ENCODE assay signal across 8 cellular contexts in genomic region chr19:10717054-10717355, GRCh38. TPM values are rescaled to one million over a fixed set of nuclear protein-coding genes. Genes with fewer than 3 reads are reported as not detected.
DNase-seq lines count a peak whose midpoint lies in the region; ATAC-seq and TF ChIP-seq lines count a peak whose summit lies in the region.

No MANE protein-coding gene starts in this region.

- H3K4me3 Mint-ChIP-seq in Caco-2 (ENCODE audit: unreplicated experiment) = peak overlapping the region; percentile 48
- peak overlapping the region; percentile 89 for H3K4me3 Mint-ChIP-seq in endothelial cell (ENCODE audit: unreplicated experiment)
- H3K4me3 Mint-ChIP-seq in osteocyte (ENCODE audit: unreplicated experiment) = peak overlapping the region; percentile 24

- CTCF ChIA-PET in Caco-2 (lab: Charles Lee) (interaction anchor here (0.6 to 1.9 kb wide), 16 partner anchors 10 to 642 kb away, joined by 3 to 20 read pairs (median 4); partner anchors contain the start of genes LDLR, QTRT1 and TMED1), OCI-LY7 (lab: Charles Lee; ENCODE audit: unreplicated experiment) (interaction anchor here (1.0 to 1.6 kb wide), 3 partner anchors 60 to 147 kb away, joined by 4 to 7 read pairs (median 4); no protein-coding TSS in a partner anchor)

- peaks cover 38% of the 10 kb centered on the region for H3K79me2 ChIP-seq in OCI-LY7 (ENCODE audit: insufficient read depth, low read depth, low read length)

- peak overlapping the region; percentile 53 for H3K27ac Mint-ChIP-seq in Caco-2 (ENCODE audit: unreplicated experiment)
- no peak overlapping the region for H3K27ac Mint-ChIP-seq in endothelial cell (ENCODE audit: unreplicated experiment)
- H3K27ac Mint-ChIP-seq in osteocyte (ENCODE audit: unreplicated experiment) = peak overlapping the region; percentile 78

- TF ChIP-seq CTCF in Caco-2 (IDR thresholded peaks at IDR 0.05; ENCODE audit: insufficient read depth in 1 of 2, low read depth in 1 of 2, low read length in 1 of 2, severe bottlenecking in 1 of 2, unreplicated experiment in 1 of 2) = no peak
- TF ChIP-seq CTCF in OCI-LY7 (conservative IDR thresholded peaks at IDR 0.05; ENCODE audit: low read length) = no peak
- no peak for TF ChIP-seq CTCF in endothelial cell (IDR thresholded peaks at IDR 0.05; ENCODE audit: unreplicated experiment)
- no peak for TF ChIP-seq CTCF in osteocyte (IDR thresholded peaks at IDR 0.05)

- no peak overlapping the region for H3K27ac ChIP-seq in OCI-LY7 (ENCODE audit: low read depth, low read length, poor library complexity, severe bottlenecking)

- H3K9me3 ChIP-seq in Caco-2 (no peaks in the 10 kb centered on the region), OCI-LY7 (ENCODE audit: low read length) (no peaks in the 10 kb centered on the region)

- H3K36me3 ChIP-seq in Caco-2 (ENCODE audit: control insufficient read depth, insufficient read depth, low read length) = peaks cover 2% of the 10 kb centered on the region; the same call in 1 of the 2 replicates
- peaks cover 29% of the 10 kb centered on the region for H3K36me3 ChIP-seq in OCI-LY7 (ENCODE audit: insufficient read depth, low read length)

- peak overlapping the region; percentile 33; the same call in 1 of the 2 replicates for H3K4me2 ChIP-seq in OCI-LY7 (ENCODE audit: low read length)

- peaks cover 8% of the 10 kb centered on the region for H3K4me1 Mint-ChIP-seq in Caco-2 (ENCODE audit: low read depth, unreplicated experiment)
- H3K4me1 Mint-ChIP-seq in endothelial cell (ENCODE audit: unreplicated experiment) = peaks cover 8% of the 10 kb centered on the region
- H3K4me1 Mint-ChIP-seq in osteocyte (ENCODE audit: unreplicated experiment) = peaks cover 21% of the 10 kb centered on the region

- H3K9me2 ChIP-seq in OCI-LY7 (ENCODE audit: insufficient read depth, low read length) = no peaks in the 10 kb centered on the region

- H3K4me3 ChIP-seq in Caco-2 (ENCODE audit: low read depth, low read length) (no peak overlapping the region), OCI-LY7 (ENCODE audit: low read depth, low read length, poor library complexity, severe bottlenecking) (no peak overlapping the region)

- H3K4me1 ChIP-seq in Caco-2 = 0 out of 2 replicates have a peak, but pooled peaks cover 5% of the 10 kb centered on the region
- H3K4me1 ChIP-seq in OCI-LY7 (ENCODE audit: insufficient read depth, low read length, poor library complexity, severe bottlenecking) = peaks cover 13% of the 10 kb centered on the region

- H3K27me3 Mint-ChIP-seq in Caco-2 (ENCODE audit: insufficient read depth, unreplicated experiment) (no peaks in the 10 kb centered on the region), endothelial cell (ENCODE audit: unreplicated experiment) (peaks cover 7% of the 10 kb centered on the region), osteocyte (ENCODE audit: unreplicated experiment) (no peaks in the 10 kb centered on the region)

- peaks cover 15% of the 10 kb centered on the region for H4K20me1 ChIP-seq in OCI-LY7 (ENCODE audit: insufficient read depth, low read length)

- H3K36me3 Mint-ChIP-seq in Caco-2 (ENCODE audit: insufficient read depth, unreplicated experiment) (peaks cover 10% of the 10 kb centered on the region), endothelial cell (ENCODE audit: low read depth, unreplicated experiment) (peaks cover 8% of the 10 kb centered on the region), osteocyte (ENCODE audit: unreplicated experiment) (peaks cover 4% of the 10 kb centered on the region)

- BruUV-seq in Caco-2 (replicated peaks; lab: Mats Ljungman, UMichigan) (no TSS peak), OCI-LY7 (replicated peaks; lab: Mats Ljungman, UMichigan) (no TSS peak)

- DNase-seq in Caco-2 (no peak), OCI-LY7 (ENCODE audit: low spot score) (no peak), endothelial cell (ENCODE audit: low spot score) (no peak), osteocyte (ENCODE audit: extremely low spot score, unreplicated experiment) (no peak), SKM-1 (lab: John Stamatoyannopoulos, UW; ENCODE audit: unreplicated experiment) (no peak), NCI-H2196 (lab: John Stamatoyannopoulos, UW; ENCODE audit: unreplicated experiment) (no peak), NCI-H2029 treated with DMSO at 0.1 percent for 48 hours (lab: John Stamatoyannopoulos, UW) (no peak)

- H3K27me3 ChIP-seq in Caco-2 (replicated peaks; ENCODE audit: control insufficient read depth, insufficient read depth, low read length) = no peaks in the 10 kb centered on the region

- H2AFZ ChIP-seq in OCI-LY7 (ENCODE audit: low read length) = no peak overlapping the region; the same call in 1 of the 2 replicates

- intact Hi-C loops in Caco-2 (cut with micrococcal nuclease; ENCODE audit: unreplicated experiment) = loop anchor here (1.0 kb wide), 4 partner anchors 10 to 147 kb away; partner anchors contain the start of gene TMED1
- intact Hi-C loops in OCI-LY7 (cut with micrococcal nuclease; ENCODE audit: unreplicated experiment) = loop anchor here (1.0 kb wide), 6 partner anchors 42 to 147 kb away; no protein-coding TSS in a partner anchor

- POLR2A ChIA-PET in Caco-2 (lab: Charles Lee) = interaction anchor here (0.7 to 2.1 kb wide), 4 partner anchors 10 to 147 kb away, joined by 4 to 19 read pairs (median 5); partner anchors contain the start of gene TMED1
- POLR2A ChIA-PET in OCI-LY7 (lab: Charles Lee) = interaction anchor here (0.8 to 1.6 kb wide), 5 partner anchors 9 to 141 kb away, joined by 3 to 11 read pairs (median 3); partner anchors contain the start of gene TMED1

- ATAC-seq in GM19324 (IDR thresholded peaks at IDR 0.05; ENCODE audit: low FRiP score, unreplicated experiment) = no peak

- no peaks in the 10 kb centered on the region for H3K9me3 Mint-ChIP-seq in Caco-2 (ENCODE audit: unreplicated experiment)
- no peaks in the 10 kb centered on the region for H3K9me3 Mint-ChIP-seq in endothelial cell (ENCODE audit: unreplicated experiment)
- no peaks in the 10 kb centered on the region for H3K9me3 Mint-ChIP-seq in osteocyte (ENCODE audit: unreplicated experiment)

RNA-seq across cellular contexts. Expression of gene DNM2, which starts 0.9 kb away (rescaled TPM):
- total RNA-seq in Caco-2 (2022) (137 and 138 TPM in 2 replicates), OCI-LY7 (2022) (165 and 180 TPM in 2 replicates), endothelial cell (ENCODE audit: unreplicated experiment) (184 TPM), osteocyte (157 and 163 TPM in 2 replicates)
- total RNA-seq in OCI-LY7 (2014; rRNA removed; shearing (Covaris generic)) = 108 and 139 TPM in 2 replicates

RNA-seq across cellular contexts. Expression of gene QTRT1, which starts 15.8 kb away (rescaled TPM):
- total RNA-seq in Caco-2 (2022) = 32.2 and 43.4 TPM in 2 replicates
- 30.8 and 39.8 TPM in 2 replicates for total RNA-seq in OCI-LY7 (2014; rRNA removed; shearing (Covaris generic))
- total RNA-seq in OCI-LY7 (2022) = 42.5 and 59.7 TPM in 2 replicates
- total RNA-seq in endothelial cell (ENCODE audit: unreplicated experiment) = 32.5 TPM
- total RNA-seq in osteocyte = 56.3 and 57.7 TPM in 2 replicates

Comparison
In these comparisons a context has a peak if more than half of its experiments do, and no peak if none do; other contexts are left out.
1. H3K4me3 Mint-ChIP-seq: peak in every context shown above with its lines; median percentile 89 in endothelial cell; 48 in Caco-2; 24 in osteocyte.